In genomic region chr10:46565591-46566332, GRCh38 we compare ENCODE assay signal across 1 cellular context.
TF ChIP-seq lines count a peak whose summit lies in the region.

No MANE protein-coding gene starts in this region.

TF ChIP-seq in HepG2, 621 proteins besides CTCF, POLR2A, EP300 and RAD21 (continued from another document):
- TF ChIP-seq HMGXB4 (CRISPR knock-in tag; IDR thresholded peaks at IDR 0.05; ENCODE audit: borderline replicate concordance in 1 of 2, low read depth in 1 of 2) (peak; percentile 61 to 66; a peak in 3 of 4 replicates), SMC3 (IDR thresholded peaks at IDR 0.05; ENCODE audit: low read length) (peak; percentile 74), ZNF574 (CRISPR knock-in tag; IDR thresholded peaks at IDR 0.05) (peak; percentile 20; the same call in 1 of the 2 replicates)
